In the genomic region with DNA sequence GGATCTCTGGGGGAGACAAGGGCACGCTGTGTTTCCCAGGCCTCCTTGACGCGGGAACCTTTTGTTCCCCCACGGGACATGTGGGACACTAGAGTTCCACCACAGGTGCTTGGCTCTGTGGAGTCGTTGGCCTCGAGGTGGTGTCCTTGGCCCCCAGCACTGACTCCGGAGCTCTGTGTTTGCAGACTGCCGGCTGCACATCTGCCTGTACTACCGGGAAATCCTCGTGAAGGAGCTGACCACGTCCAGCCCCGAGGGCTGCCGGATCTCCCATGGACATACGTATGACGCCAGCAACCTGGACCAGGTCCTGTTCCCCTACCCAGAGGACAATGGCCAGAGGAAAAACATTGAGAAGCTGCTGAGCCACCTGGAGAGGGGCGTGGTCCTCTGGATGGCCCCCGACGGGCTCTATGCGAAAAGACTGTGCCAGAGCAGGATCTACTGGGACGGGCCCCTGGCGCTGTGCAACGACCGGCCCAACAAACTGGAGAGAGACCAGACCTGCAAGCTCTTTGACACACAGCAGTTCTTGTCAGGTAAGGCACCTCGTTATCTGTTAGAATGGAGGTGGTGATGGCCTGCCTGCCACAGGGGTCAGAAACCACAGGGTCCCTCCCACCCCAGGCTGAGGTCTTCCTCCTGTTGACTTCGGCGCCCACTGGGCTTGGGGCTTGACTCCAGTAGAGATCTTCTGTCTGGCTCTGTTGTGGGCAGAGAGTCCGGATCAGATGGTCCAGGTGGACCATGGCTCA, we compare ENCODE assay signal across 18 cellular contexts. TPM values are rescaled to one million over a fixed set of nuclear protein-coding genes. Genes with fewer than 3 reads are reported as not detected.
DNase-seq lines count a peak whose midpoint lies in the region; ATAC-seq and TF ChIP-seq lines count a peak whose summit lies in the region.
"Had no signal": no experiment of that assay in that cellular context is flagged by ENCODE, and none has a peak within 500 bp of the region (broad histone marks: within the 10 kb centered on the region; RNA-seq: fewer than 3 reads in every experiment).

No MANE protein-coding gene starts in this region.

- H3K9me3 Mint-ChIP-seq in activated CD4-positive, alpha-beta T cell treated with anti-CD3 and anti-CD28 coated beads for 36 hours (ENCODE audit: low read depth) = no peaks in the 10 kb centered on the region
- no peaks in the 10 kb centered on the region for H3K9me3 Mint-ChIP-seq in activated naive CD8-positive, alpha-beta T cell treated with anti-CD3 and anti-CD28 coated beads, Interleukin-2, amount 50 U/mL, for 24 hours

- DNase-seq in activated CD4-positive, alpha-beta T cell treated with anti-CD3 and anti-CD28 coated beads for 36 hours = peak; percentile 49
- no peak for DNase-seq in activated CD4-positive, alpha-beta T cell treated with anti-CD3 and anti-CD28 coated beads for 48 hours
- DNase-seq in GM06990 (ENCODE audit: extremely low read depth, insufficient read length) = no peak
- no peak for DNase-seq in activated naive CD8-positive, alpha-beta T cell treated with anti-CD3 and anti-CD28 coated beads, Interleukin-2, amount 50 U/mL, for 24 hours
- no peak for DNase-seq in NCI-H1092 treated with DMSO at 0.1 percent for 48 hours (lab: John Stamatoyannopoulos, UW)
- no peak for DNase-seq in LoVo (ENCODE audit: low spot score)
- DNase-seq: activated effector memory CD4-positive, alpha-beta T cell treated with anti-CD3 and anti-CD28 coated beads, Interleukin-2, amount 50 U/mL, for 16 hours; DMS79; hippocampal formation; MG63; NCI-H1694 treated with DMSO at 0.1 percent for 48 hours; Right ventricle myocardium superior; stimulated activated CD4-positive, alpha-beta T cell treated with anti-CD3 and anti-CD28 coated beads, Interleukin-12 subunit alpha, Interleukin-12 subunit beta, amount 100 ng/mL, for 4 hours; uterus had no signal

- POLR2A ChIA-PET in activated CD4-positive, alpha-beta T cell treated with anti-CD3 and anti-CD28 coated beads for 36 hours (lab: Charles Lee) = interaction anchor here (0.7 to 8.8 kb wide), 3 partner anchors 9 to 101 kb away, joined by 6 to 121 read pairs (median 12); a partner anchor contains a TSS

- H3K27ac Mint-ChIP-seq in activated CD4-positive, alpha-beta T cell treated with anti-CD3 and anti-CD28 coated beads for 36 hours = peak overlapping the region; percentile 92
- H3K27ac Mint-ChIP-seq in activated naive CD8-positive, alpha-beta T cell treated with anti-CD3 and anti-CD28 coated beads, Interleukin-2, amount 50 U/mL, for 24 hours = peak overlapping the region; percentile 94

- H2AFZ ChIP-seq in OCI-LY3 (ENCODE audit: low read depth, low read length) = no peak overlapping the region

- H3K36me3 ChIP-seq in GM06990 (ENCODE audit: control insufficient read depth, insufficient read depth, low read length) = peaks cover 60% of the 10 kb centered on the region
- peaks cover 89% of the 10 kb centered on the region for H3K36me3 ChIP-seq in OCI-LY3 (replicated peaks; ENCODE audit: low read depth, low read length)
- H3K36me3 ChIP-seq: MG63, uterus had no signal

- intact Hi-C loops in activated CD4-positive, alpha-beta T cell treated with anti-CD3 and anti-CD28 coated beads for 36 hours (cut with DNase I, micrococcal nuclease) = loop anchor here in 1 of 2 experiments (5.0 kb wide), 1 partner anchor 46 kb away; no protein-coding TSS in a partner anchor

- H3K9ac ChIP-seq in OCI-LY3 (ENCODE audit: low read length) = no peak overlapping the region

- peak overlapping the region; percentile 5 for H3K4me3 ChIP-seq in GM06990 (replicated peaks; ENCODE audit: low read depth, low read length)
- H3K4me3 ChIP-seq in OCI-LY3 (ENCODE audit: low read length) = peak overlapping the region; percentile 53
- H3K4me3 ChIP-seq: coronary artery, MG63, uterus had no signal

- ATAC-seq in activated CD4-positive, alpha-beta T cell treated with anti-CD3 and anti-CD28 coated beads for 36 hours = no peak
- ATAC-seq in activated naive CD8-positive, alpha-beta T cell treated with anti-CD3 and anti-CD28 coated beads, Interleukin-2, amount 50 U/mL, for 24 hours = no peak
- ATAC-seq in GM21423 (IDR thresholded peaks at IDR 0.05; ENCODE audit: unreplicated experiment) = no peak
- ATAC-seq: activated CD4-positive, CD25-positive, alpha-beta regulatory T cell treated with anti-CD3 and anti-CD28 coated beads, Interleukin-2, amount 50 U/mL, for 24 hours had no signal

- peak overlapping the region; percentile 83 for H3K27ac ChIP-seq in OCI-LY3 (ENCODE audit: low read length)
- H3K27ac ChIP-seq: coronary artery, uterus had no signal

- peaks cover 92% of the 10 kb centered on the region for H3K4me1 ChIP-seq in OCI-LY3 (ENCODE audit: low read length)
- H3K4me1 ChIP-seq: uterus had no signal

- peaks cover 95% of the 10 kb centered on the region for H3K36me3 Mint-ChIP-seq in activated CD4-positive, alpha-beta T cell treated with anti-CD3 and anti-CD28 coated beads for 36 hours (ENCODE audit: low read depth)
- H3K36me3 Mint-ChIP-seq in activated naive CD8-positive, alpha-beta T cell treated with anti-CD3 and anti-CD28 coated beads, Interleukin-2, amount 50 U/mL, for 24 hours (ENCODE audit: low read depth) = peaks cover 94% of the 10 kb centered on the region

- peaks cover 96% of the 10 kb centered on the region for H3K79me2 ChIP-seq in OCI-LY3 (ENCODE audit: low read length)

- H3K4me1 Mint-ChIP-seq in activated CD4-positive, alpha-beta T cell treated with anti-CD3 and anti-CD28 coated beads for 36 hours = peaks cover 89% of the 10 kb centered on the region
- peaks cover 94% of the 10 kb centered on the region for H3K4me1 Mint-ChIP-seq in activated naive CD8-positive, alpha-beta T cell treated with anti-CD3 and anti-CD28 coated beads, Interleukin-2, amount 50 U/mL, for 24 hours

- H4K20me1 ChIP-seq in OCI-LY3 (ENCODE audit: insufficient read depth, low read length) = peaks cover 96% of the 10 kb centered on the region

- H3K27me3 ChIP-seq in GM06990 (replicated peaks; ENCODE audit: control insufficient read depth, insufficient read depth, low read length) (no peaks in the 10 kb centered on the region), OCI-LY3 (ENCODE audit: low read depth, low read length) (no peaks in the 10 kb centered on the region)
- H3K27me3 ChIP-seq: uterus had no signal

- H3K9me3 ChIP-seq in OCI-LY3 (ENCODE audit: insufficient read depth, low read length) = no peaks in the 10 kb centered on the region
- H3K9me3 ChIP-seq: MG63, uterus had no signal

- H3K4me2 ChIP-seq in OCI-LY3 (ENCODE audit: low read length) = peak overlapping the region; percentile 68

- peak overlapping the region; percentile 63 for H3K4me3 Mint-ChIP-seq in activated CD4-positive, alpha-beta T cell treated with anti-CD3 and anti-CD28 coated beads for 36 hours
- peak overlapping the region; percentile 74 for H3K4me3 Mint-ChIP-seq in activated naive CD8-positive, alpha-beta T cell treated with anti-CD3 and anti-CD28 coated beads, Interleukin-2, amount 50 U/mL, for 24 hours

- H3K27me3 Mint-ChIP-seq in activated CD4-positive, alpha-beta T cell treated with anti-CD3 and anti-CD28 coated beads for 36 hours = no peaks in the 10 kb centered on the region
- H3K27me3 Mint-ChIP-seq in activated naive CD8-positive, alpha-beta T cell treated with anti-CD3 and anti-CD28 coated beads, Interleukin-2, amount 50 U/mL, for 24 hours = no peaks in the 10 kb centered on the region

- CTCF ChIA-PET in activated CD4-positive, alpha-beta T cell treated with anti-CD3 and anti-CD28 coated beads for 36 hours (lab: Charles Lee) = interaction anchor here (1.0 to 1.3 kb wide), 2 partner anchors 11 to 20 kb away, joined by 3 to 4 read pairs; no protein-coding TSS in a partner anchor

- TF ChIP-seq CTCF in GM06990 (IDR thresholded peaks at IDR 0.05; ENCODE audit: insufficient read depth, low read length, poor library complexity, severe bottlenecking) (no peak), OCI-LY3 (IDR thresholded peaks at IDR 0.05; ENCODE audit: low read depth, low read length) (no peak)

RNA-seq across cellular contexts. Expression of a gene that starts 9.9 kb away (rescaled TPM):
- total RNA-seq in activated CD4-positive, alpha-beta T cell treated with anti-CD3 and anti-CD28 coated beads for 36 hours = 100 to 1,000 TPM; 601 to 617 TPM
